ENCODE assay signal across 7 cellular contexts in the genomic region with DNA sequence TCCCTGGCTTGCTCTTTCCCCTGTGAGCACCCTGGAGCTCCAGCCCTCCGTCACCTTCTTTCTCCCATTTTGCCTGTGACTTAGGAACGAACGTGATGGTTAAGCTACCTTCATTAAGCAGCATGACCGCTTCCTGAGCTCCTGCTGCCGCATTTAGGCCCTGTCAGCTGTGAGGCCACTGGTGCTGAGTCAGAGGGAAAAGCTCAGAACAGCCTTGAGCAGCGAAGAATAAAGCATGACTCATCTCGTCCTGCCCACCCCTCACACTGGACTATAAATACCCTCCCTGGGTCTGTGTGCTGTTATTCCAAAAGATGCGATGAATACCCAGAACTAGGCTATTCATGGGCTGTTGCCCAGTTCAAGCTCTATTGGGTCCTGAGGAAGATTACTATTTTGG. TPM values are rescaled to one million over a fixed set of nuclear protein-coding genes. Genes with fewer than 3 reads are reported as not detected.
DNase-seq lines count a peak whose midpoint lies in the region; ATAC-seq and TF ChIP-seq lines count a peak whose summit lies in the region.
"Not testable (repeated sequence)": the region's sequence is repeated elsewhere in the genome, so short reads cannot be mapped to it uniquely, and the experiment has no call there.

No MANE protein-coding gene starts in this region.

- not testable (repeated sequence) for BruUV-seq in HCT116 (replicated peaks; lab: Mats Ljungman, UMichigan)

- not testable (repeated sequence) for H3K4me3 ChIP-seq in HCT116 (replicated peaks in 1 of 2; ENCODE audit: low read depth in 1 of 2, low read length in 2 of 2); RWPE2 (ENCODE audit: severe bottlenecking)

- ATAC-seq in GM18870 (IDR thresholded peaks at IDR 0.05; ENCODE audit: unreplicated experiment), result peak; percentile 61
- peak; percentile 83 for ATAC-seq in GM21381 (IDR thresholded peaks at IDR 0.05; ENCODE audit: unreplicated experiment)
- ATAC-seq in HCT116, result peak; percentile 81
- peak; percentile 66 for ATAC-seq in HG02981 (IDR thresholded peaks at IDR 0.05; ENCODE audit: unreplicated experiment)
- peak; percentile 80 for ATAC-seq in HG03354 (IDR thresholded peaks at IDR 0.05; ENCODE audit: poor library complexity, severe bottlenecking, unreplicated experiment)
- ATAC-seq in RWPE2 (ENCODE audit: low read depth), result peak; percentile 97
- peak; percentile 68 for ATAC-seq in left ventricle myocardium superior

- not testable (repeated sequence) for TF ChIP-seq POLR2A in HCT116 (IDR thresholded peaks at IDR 0.05; ENCODE audit: borderline replicate concordance, extremely low read depth, insufficient read depth, insufficient read length)

- RAD21 ChIA-PET in HCT116 (lab: Charles Lee; ENCODE audit: low non-redundant PET in 1 of 2, low total read pairs in 2 of 2, uncharacterized antibody in 2 of 2, unreplicated experiment in 2 of 2), result not testable (repeated sequence)

- POLR2A ChIA-PET in HCT116 (lab: Charles Lee), result not testable (repeated sequence)

- H3K9me3 ChIP-seq in HCT116 (ENCODE audit: control insufficient read depth in 1 of 2, insufficient read depth in 1 of 2, low read depth in 1 of 2, low read length in 2 of 2); RWPE2 (ENCODE audit: severe bottlenecking): not testable (repeated sequence)

- not testable (repeated sequence) for DNase-seq in HCT116 (ENCODE audit: low read depth, low spot score); RWPE2 (ENCODE audit: low spot score); left ventricle myocardium superior

- not testable (repeated sequence) for H3K27ac ChIP-seq in HCT116 (ENCODE audit: low read depth, low read length); RWPE2 (ENCODE audit: poor library complexity, severe bottlenecking)

- CTCF ChIA-PET in HCT116 (lab: Charles Lee), result not testable (repeated sequence)

- intact Hi-C loops in HCT116 (cut with micrococcal nuclease); left ventricle myocardium superior (cut with micrococcal nuclease): not testable (repeated sequence)

- H3K4me1 ChIP-seq in HCT116 (ENCODE audit: control insufficient read depth in 1 of 2, insufficient read depth in 2 of 2, low read length in 2 of 2); RWPE2 (ENCODE audit: insufficient read depth, poor library complexity, severe bottlenecking): not testable (repeated sequence)

- H3K4me2 ChIP-seq in HCT116 (ENCODE audit: low read length), result not testable (repeated sequence)

- not testable (repeated sequence) for H4K20me1 ChIP-seq in HCT116 (ENCODE audit: insufficient read depth)

- not testable (repeated sequence) for TF ChIP-seq CTCF in HCT116 (IDR thresholded peaks at IDR 0.05 in 2 of 3, conservative IDR thresholded peaks at IDR 0.05 in 1 of 3; ENCODE audit: borderline replicate concordance in 1 of 3, insufficient read depth in 1 of 3, low read depth in 2 of 3, low read length in 2 of 3); RWPE2 (IDR thresholded peaks at IDR 0.05; ENCODE audit: poor library complexity, severe bottlenecking)

- not testable (repeated sequence) for H3K27me3 ChIP-seq in HCT116 (ENCODE audit: insufficient read depth, low read length); RWPE2 (ENCODE audit: insufficient read depth, poor library complexity, severe bottlenecking)

- not testable (repeated sequence) for H3K9ac ChIP-seq in HCT116 (ENCODE audit: low read length)

- H3K79me2 ChIP-seq in HCT116 (ENCODE audit: insufficient read depth, low read length), result not testable (repeated sequence)

- H2AFZ ChIP-seq in HCT116 (ENCODE audit: low read depth, low read length, poor library complexity, severe bottlenecking), result not testable (repeated sequence)

- TF ChIP-seq RAD21 in HCT116 (IDR thresholded peaks at IDR 0.05; ENCODE audit: low read depth), result not testable (repeated sequence)

- H3K9me2 ChIP-seq in HCT116 (ENCODE audit: insufficient read depth), result not testable (repeated sequence)

- H3K36me3 ChIP-seq in HCT116 (ENCODE audit: control insufficient read depth in 1 of 2, insufficient read depth in 2 of 2, low read length in 2 of 2); RWPE2 (ENCODE audit: low read depth): not testable (repeated sequence)

RNA-seq across cellular contexts. Expression of a gene that starts 7.3 kb away (rescaled TPM):
- total RNA-seq in HCT116 (2021; ENCODE audit: unreplicated experiment) (1.1 TPM), left ventricle myocardium superior (2.6 TPM)
- polyA plus RNA-seq in HCT116 (2012), result 0.61 and 1.00 TPM in 2 replicates
